In the genomic region with DNA sequence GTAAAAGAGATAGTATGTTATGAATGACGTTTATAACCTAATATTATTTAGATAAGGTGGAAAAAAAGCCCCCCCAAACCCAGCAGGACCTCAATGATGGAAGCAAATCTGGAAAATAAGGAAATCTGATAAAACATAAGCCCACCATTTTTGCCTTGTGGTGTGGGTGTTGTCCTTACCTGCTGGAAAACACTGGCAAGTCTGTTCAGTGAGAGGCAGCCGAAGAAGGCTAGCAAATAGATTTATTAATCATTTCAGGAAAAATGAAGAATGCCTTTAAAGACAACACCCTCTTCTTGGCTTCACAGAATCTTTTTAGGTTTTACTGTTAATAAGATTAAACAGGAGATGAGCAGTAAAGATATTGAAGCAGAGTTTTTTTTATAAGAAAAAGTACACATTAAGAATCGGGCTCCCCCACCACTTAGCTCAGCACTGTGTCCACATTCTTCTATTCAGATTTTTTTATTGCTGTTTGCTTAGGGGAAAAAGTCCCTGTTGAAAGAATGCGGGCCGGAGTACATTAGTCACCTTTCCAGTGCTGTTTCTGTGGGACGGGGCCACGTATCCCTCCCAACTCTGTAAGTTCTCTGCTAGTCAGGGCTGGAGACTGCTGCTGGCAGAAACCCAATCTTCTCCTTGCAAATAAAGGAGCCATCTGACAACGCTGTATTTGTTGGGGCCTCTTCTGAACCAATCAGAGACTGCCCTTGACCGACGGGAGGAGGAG, we compare ENCODE assay signal across 8 cellular contexts.
A peak's percentile ranks its signal among the peaks of the same experiment; 100 is the strongest.
DNase-seq lines count a peak whose midpoint lies in the region; ATAC-seq and TF ChIP-seq lines count a peak whose summit lies in the region.
"Had no signal": no experiment of that assay in that cellular context is flagged by ENCODE, and none has a peak within 500 bp of the region (broad histone marks: within the 10 kb centered on the region; RNA-seq: fewer than 3 reads in every experiment).

No MANE protein-coding gene starts in this region.

- H3K4me1 Mint-ChIP-seq in type B pancreatic cell (ENCODE audit: unreplicated experiment): peaks cover 21% of the 10 kb centered on the region

- no peaks in the 10 kb centered on the region for H3K36me3 Mint-ChIP-seq in type B pancreatic cell

- peak overlapping the region; percentile 14 for H3K4me3 Mint-ChIP-seq in type B pancreatic cell

- no peaks in the 10 kb centered on the region for H3K9me3 Mint-ChIP-seq in type B pancreatic cell

- peak overlapping the region; percentile 74 for H3K27ac Mint-ChIP-seq in type B pancreatic cell

- POLR2A ChIA-PET in HEK293T (lab: Yijun Ruan, JAX): no interaction called here

- CTCF ChIA-PET in HEK293T (lab: Yijun Ruan, JAX): no interaction called here

- DNase-seq in HEK293T (ENCODE audit: extremely low spot score): peak; percentile 75
- DNase-seq in SK-MEL-5 (ENCODE audit: low read depth, low spot score): peak; percentile 75
- DNase-seq in iPS-NIHi7 (ENCODE audit: extremely low spot score): peak; percentile 55
- no peak for DNase-seq in type B pancreatic cell (ENCODE audit: extremely low spot score, unreplicated experiment)
- DNase-seq in stimulated activated naive CD4-positive, alpha-beta T cell treated with Interleukin-2 at 50 U/mL for 16 hours (lab: John Stamatoyannopoulos, UW): no peak
- no peak for DNase-seq in Kasumi-1 (lab: John Stamatoyannopoulos, UW)
- DNase-seq: retina had no signal

- ATAC-seq in HG03342 (IDR thresholded peaks at IDR 0.05; ENCODE audit: unreplicated experiment): no peak

- in situ Hi-C loops in SK-MEL-5 (cut with HindIII; ENCODE audit: low pct_unique_long_range_greater_than_20kb, low sequenced_read_pairs): no loop called here

- H3K27me3 Mint-ChIP-seq in type B pancreatic cell: peaks cover 6% of the 10 kb centered on the region

- no peak for TF ChIP-seq CTCF in type B pancreatic cell (conservative IDR thresholded peaks at IDR 0.05)

TF ChIP-seq in HEK293T, 16 proteins besides CTCF, POLR2A, EP300 and RAD21:
- TF ChIP-seq CTBP1 (IDR thresholded peaks at IDR 0.05; ENCODE audit: borderline replicate concordance) (peak; percentile 27; the same call in 1 of the 2 replicates), L3MBTL2 (conservative IDR thresholded peaks at IDR 0.05) (no peak)

Comparison
In these comparisons a context has a peak if more than half of its experiments do, and no peak if none do; other contexts are left out.
1. DNase-seq: peak in HEK293T (single experiment), SK-MEL-5 (single experiment) and iPS-NIHi7 (single experiment); none in type B pancreatic cell (single experiment), stimulated activated naive CD4-positive, alpha-beta T cell treated with Interleukin-2 at 50 U/mL for 16 hours (single experiment) and Kasumi-1 (0 of 2).